Comparison of ENCODE assay signal across 9 cellular contexts in the genomic region with DNA sequence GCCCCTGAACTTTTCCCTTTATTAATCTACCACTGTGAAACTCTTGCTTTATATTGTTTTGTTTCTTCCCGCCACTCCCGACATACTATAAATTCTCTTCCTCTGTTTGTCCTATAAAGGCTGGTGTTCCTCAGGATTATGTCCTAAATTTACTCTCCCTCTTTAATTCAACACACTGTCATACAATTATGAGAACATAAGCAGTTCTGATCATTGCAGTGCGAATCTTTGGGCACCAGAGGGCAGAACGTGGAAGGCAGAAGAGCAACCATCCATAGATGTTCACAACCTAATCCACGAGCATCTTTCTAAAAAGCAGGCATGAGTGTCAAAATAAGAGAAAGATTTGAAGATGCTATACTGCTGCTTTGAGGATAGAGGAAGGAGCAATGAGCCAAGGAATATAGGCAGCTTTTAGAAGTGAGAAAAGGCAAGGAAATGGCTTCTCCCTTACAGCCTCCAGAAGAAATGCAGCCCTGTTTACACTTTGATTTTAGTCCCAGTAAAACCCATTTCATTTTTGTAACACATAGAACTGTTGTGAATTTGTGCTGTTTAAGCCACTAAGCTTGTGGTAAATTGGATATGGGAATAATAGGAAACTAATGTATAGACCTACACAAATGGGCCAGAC.
DNase-seq lines count a peak whose midpoint lies in the region; ATAC-seq and TF ChIP-seq lines count a peak whose summit lies in the region.
"Had no signal": no experiment of that assay in that cellular context is flagged by ENCODE, and none has a peak within 500 bp of the region (broad histone marks: within the 10 kb centered on the region; RNA-seq: fewer than 3 reads in every experiment).

No MANE protein-coding gene starts in this region.

- peak; percentile 61 for DNase-seq in A673 (ENCODE audit: low spot score)
- DNase-seq in DMS153 treated with DMSO at 0.1 percent for 48 hours (lab: John Stamatoyannopoulos, UW; ENCODE audit: unreplicated experiment) = peak; percentile 15
- DNase-seq in LoVo (ENCODE audit: low spot score) = peak; percentile 50
- peak; percentile 10 for DNase-seq in activated naive CD4-positive, alpha-beta T cell treated with anti-CD3 and anti-CD28 coated beads, Interleukin-2, amount 50 U/mL, for 16 hours
- peak; percentile 20 for DNase-seq in inferior parietal cortex (ENCODE audit: extremely low spot score)
- peak; percentile 26 for DNase-seq in stromal cell of bone marrow (ENCODE audit: low read depth)
- no peak for DNase-seq in NCI-H2029 treated with DMSO at 0.1 percent for 48 hours (lab: John Stamatoyannopoulos, UW)

- CTCF ChIA-PET in A673 (lab: Charles Lee) = no interaction called here

- POLR2A ChIA-PET in A673 (lab: Charles Lee; ENCODE audit: low non-redundant PET) = no interaction called here

- no TSS peak for BruUV-seq in A673 (replicated peaks; lab: Mats Ljungman, UMichigan)

- no peaks in the 10 kb centered on the region for H3K27me3 ChIP-seq in A673 (replicated peaks; ENCODE audit: insufficient read depth, low read depth, low read length, poor library complexity)

- no peaks in the 10 kb centered on the region for H3K9me3 ChIP-seq in A673 (ENCODE audit: low read depth, low read length, poor library complexity, severe bottlenecking)

- no peaks in the 10 kb centered on the region for H3K36me3 ChIP-seq in A673 (ENCODE audit: insufficient read depth, low read length, poor library complexity, severe bottlenecking)

- no peaks in the 10 kb centered on the region for H3K4me1 ChIP-seq in A673 (ENCODE audit: insufficient read depth, low read length, poor library complexity, severe bottlenecking)

- TF ChIP-seq CTCF in A673 (conservative IDR thresholded peaks at IDR 0.05; ENCODE audit: low read depth, low read length) = peak; percentile 80

- no peak overlapping the region for H3K27ac ChIP-seq in A673 (ENCODE audit: low read depth, low read length, poor library complexity, severe bottlenecking)

- intact Hi-C loops in A673 (cut with micrococcal nuclease; ENCODE audit: unreplicated experiment) = loop anchor here (2.0 to 10.0 kb wide), 3 partner anchors 61 to 1940 kb away; no protein-coding TSS in a partner anchor

- H3K4me3 ChIP-seq in A673 (ENCODE audit: low read depth, low read length, poor library complexity, severe bottlenecking) = no peak overlapping the region
- H3K4me3 ChIP-seq: lung had no signal

- ATAC-seq in GM21723 (IDR thresholded peaks at IDR 0.05; ENCODE audit: unreplicated experiment) = peak; percentile 75
